Comparison of ENCODE assay signal across 12 cellular contexts in the genomic region with DNA sequence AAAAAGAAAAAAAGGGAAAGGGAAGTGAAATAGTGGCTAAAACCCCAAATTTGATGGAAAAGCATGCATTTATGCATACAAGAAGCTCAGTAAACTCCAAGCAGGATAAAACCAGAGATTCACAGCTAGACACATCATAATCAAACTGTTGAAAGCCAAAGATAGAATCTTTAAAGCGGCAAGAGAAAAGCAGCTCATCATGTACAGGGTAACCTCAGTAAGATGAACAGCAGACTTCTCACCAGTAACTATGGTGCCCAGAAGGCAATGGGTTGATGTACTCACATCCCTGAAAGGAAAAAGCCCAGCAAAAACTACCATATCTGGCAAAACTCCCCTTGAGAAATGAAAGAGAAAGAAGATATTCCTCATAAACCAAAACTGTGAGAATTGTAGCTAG.
DNase-seq lines count a peak whose midpoint lies in the region; ATAC-seq, FAIRE-seq and TF ChIP-seq lines count a peak whose summit lies in the region.
"Had no signal": no experiment of that assay in that cellular context is flagged by ENCODE, and none has a peak within 500 bp of the region (broad histone marks: within the 10 kb centered on the region; RNA-seq: fewer than 3 reads in every experiment).

No MANE protein-coding gene starts in this region.

- H3K9ac ChIP-seq in endothelial cell of umbilical vein (replicated peaks; ENCODE audit: extremely low read depth, insufficient read depth, low read length): no peak overlapping the region

- peaks cover 3% of the 10 kb centered on the region for H3K9me3 ChIP-seq in endothelial cell of umbilical vein (replicated peaks; ENCODE audit: control insufficient read depth, insufficient read depth, low read length)

- TF ChIP-seq CTCF in AG10803 (conservative IDR thresholded peaks at IDR 0.05; ENCODE audit: low read length) (no peak), endothelial cell of umbilical vein (IDR thresholded peaks at IDR 0.05; ENCODE audit: extremely low read depth in 1 of 2, insufficient read depth in 1 of 2, low read depth in 1 of 2, low read length in 2 of 2) (no peak)

- no peaks in the 10 kb centered on the region for H3K27me3 ChIP-seq in endothelial cell of umbilical vein (ENCODE audit: control insufficient read depth in 2 of 2, insufficient read depth in 2 of 2, low read length in 2 of 2)

- H2AFZ ChIP-seq in endothelial cell of umbilical vein (ENCODE audit: low read depth, low read length): no peak overlapping the region

- POLR2A ChIA-PET in endothelial cell of umbilical vein (lab: Charles Lee): no interaction called here

- H3K9me1 ChIP-seq in endothelial cell of umbilical vein (replicated peaks; ENCODE audit: control insufficient read depth, extremely low read depth, insufficient read depth, low read length): peaks cover 3% of the 10 kb centered on the region

- intact Hi-C loops in endothelial cell of umbilical vein (cut with micrococcal nuclease): no loop called here
- intact Hi-C loops in left ventricle myocardium superior (cut with micrococcal nuclease): no loop called here

- FAIRE-seq in endothelial cell of umbilical vein (lab: Jason Lieb, UNC): no peak
- FAIRE-seq: GM18507 had no signal

- peaks cover 5% of the 10 kb centered on the region for H3K79me2 ChIP-seq in endothelial cell of umbilical vein (ENCODE audit: control insufficient read depth, insufficient read depth, low read length)

- no peak overlapping the region for H3K27ac ChIP-seq in endothelial cell of umbilical vein (ENCODE audit: insufficient read depth, low read depth, low read length)

- H4K20me1 ChIP-seq in endothelial cell of umbilical vein (replicated peaks; ENCODE audit: control insufficient read depth, extremely low read depth, insufficient read depth, low read length): no peaks in the 10 kb centered on the region

- peaks cover 5% of the 10 kb centered on the region for H3K4me1 ChIP-seq in endothelial cell of umbilical vein (ENCODE audit: control insufficient read depth, extremely low read depth, insufficient read depth, low read length)
- H3K4me1 ChIP-seq: Caco-2 had no signal

- CTCF ChIA-PET in endothelial cell of umbilical vein (lab: Charles Lee): no interaction called here

- H3K4me2 ChIP-seq in endothelial cell of umbilical vein (ENCODE audit: insufficient read depth, low read length): no peak overlapping the region

- H3K36me3 ChIP-seq in endothelial cell of umbilical vein (ENCODE audit: control insufficient read depth in 2 of 2, extremely low read depth in 1 of 2, insufficient read depth in 2 of 2, low read length in 2 of 2): no peaks in the 10 kb centered on the region

- TF ChIP-seq POLR2A in endothelial cell of umbilical vein (IDR thresholded peaks at IDR 0.05; ENCODE audit: low read depth, low read length): no peak

- H3K4me3 ChIP-seq in AG10803 (ENCODE audit: low read length) (no peak overlapping the region), endothelial cell of umbilical vein (replicated peaks in 1 of 3; ENCODE audit: insufficient read depth in 1 of 3, low read depth in 1 of 3, low read length in 3 of 3) (no peak overlapping the region)

- peak; percentile 35 for DNase-seq in AG10803 (ENCODE audit: low read depth)
- peak; percentile 52 for DNase-seq in EH (ENCODE audit: low read depth)
- peak; percentile 15 for DNase-seq in NCI-H460 (ENCODE audit: extremely low read depth, low read depth)
- DNase-seq in endothelial cell of umbilical vein (ENCODE audit: low read depth, low spot score): peak; percentile 26
- no peak for DNase-seq in stimulated activated CD4-positive, alpha-beta T cell treated with anti-CD3 and anti-CD28 coated beads, Interleukin-1b, Interleukin-23, amount 100 ng/mL, for 48 hours
- DNase-seq in left ventricle myocardium superior: no peak
- DNase-seq in activated CD4-positive, alpha-beta T cell treated with anti-CD3 and anti-CD28 coated beads for 4 hours: no peak
- DNase-seq in stimulated activated CD8-positive, alpha-beta memory T cell treated with anti-CD3 and anti-CD28 coated beads, Interleukin-4, amount 100 ng/mL, for 48 hours: no peak
- DNase-seq: activated CD8-positive, alpha-beta T cell treated with anti-CD3 and anti-CD28 coated beads for 36 hours had no signal

- BruUV-seq in endothelial cell of umbilical vein (replicated peaks; lab: Mats Ljungman, UMichigan): no TSS peak

- ATAC-seq in left ventricle myocardium superior: no peak
- ATAC-seq: activated CD8-positive, alpha-beta T cell treated with anti-CD3 and anti-CD28 coated beads for 36 hours; naive thymus-derived CD8-positive, alpha-beta T cell had no signal

- dilution Hi-C loops in endothelial cell of umbilical vein (cut with MboI; ENCODE audit: extremely low pct_ligation_motif_present, low sequenced_read_pairs): no loop called here

TF ChIP-seq in endothelial cell of umbilical vein, 7 proteins besides CTCF, POLR2A, EP300 and RAD21:
- no peak for TF ChIP-seq POLR2AphosphoS5 (IDR thresholded peaks at IDR 0.05; ENCODE audit: insufficient read depth, low read depth, low read length)
- TF ChIP-seq FOS (IDR thresholded peaks at IDR 0.05; ENCODE audit: borderline replicate concordance, insufficient read depth, low read length): no peak
- no peak for TF ChIP-seq EZH2 (IDR thresholded peaks at IDR 0.05; ENCODE audit: borderline replicate concordance, low read depth, low read length, severe bottlenecking)
- TF ChIP-seq, protein P1, sequence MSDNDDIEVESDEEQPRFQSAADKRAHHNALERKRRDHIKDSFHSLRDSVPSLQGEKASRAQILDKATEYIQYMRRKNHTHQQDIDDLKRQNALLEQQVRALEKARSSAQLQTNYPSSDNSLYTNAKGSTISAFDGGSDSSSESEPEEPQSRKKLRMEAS (IDR thresholded peaks at IDR 0.05; ENCODE audit: insufficient read depth, insufficient read length): no peak
- TF ChIP-seq JUN (IDR thresholded peaks at IDR 0.05; ENCODE audit: borderline replicate concordance, insufficient read depth, insufficient read length, low read depth): no peak
- TF ChIP-seq MYC (IDR thresholded peaks at IDR 0.05; ENCODE audit: low read depth, low read length): no peak
- no peak for TF ChIP-seq GATA2 (IDR thresholded peaks at IDR 0.05; ENCODE audit: insufficient read depth, insufficient read length, low read depth, low read length)
TF ChIP-seq in endothelial cell of umbilical vein: peak in this region for 0.

Comparison
In these comparisons a context has a peak if more than half of its experiments do, and no peak if none do; other contexts are left out.
1. DNase-seq: peak in AG10803 (single experiment), EH (single experiment), NCI-H460 (single experiment) and endothelial cell of umbilical vein (single experiment); none in stimulated activated CD4-positive, alpha-beta T cell treated with anti-CD3 and anti-CD28 coated beads, Interleukin-1b, Interleukin-23, amount 100 ng/mL, for 48 hours (single experiment), left ventricle myocardium superior (single experiment), activated CD4-positive, alpha-beta T cell treated with anti-CD3 and anti-CD28 coated beads for 4 hours (0 of 2) and stimulated activated CD8-positive, alpha-beta memory T cell treated with anti-CD3 and anti-CD28 coated beads, Interleukin-4, amount 100 ng/mL, for 48 hours (single experiment).